16 cellular contexts compared by ENCODE assay signal in genomic region chr12:124162151-124163110, GRCh38.
A peak's percentile ranks its signal among the peaks of the same experiment; 100 is the strongest.
DNase-seq lines count a peak whose midpoint lies in the region; ATAC-seq and TF ChIP-seq lines count a peak whose summit lies in the region.
"Had no signal": no experiment of that assay in that cellular context is flagged by ENCODE, and none has a peak within 500 bp of the region (broad histone marks: within the 10 kb centered on the region; RNA-seq: fewer than 3 reads in every experiment).

No MANE protein-coding gene starts in this region.

- no peak overlapping the region for H3K4me2 ChIP-seq in H9 (ENCODE audit: insufficient read depth, insufficient read length, low read length)
- H3K4me2 ChIP-seq: BLaER1 treated with 17β-estradiol and CSF1 and Interleukin-3, amounts not matched to agents 10 nM and 100 nM; KMS-11 had no signal

- H3K4me1 Mint-ChIP-seq in CD14-positive monocyte, result no peaks in the 10 kb centered on the region
- peaks cover 18 to 27% of the 10 kb centered on the region in 2 experiments for H3K4me1 Mint-ChIP-seq in H9

- H3K36me3 Mint-ChIP-seq in CD14-positive monocyte (no peaks in the 10 kb centered on the region), H9 (ENCODE audit: insufficient read depth in 1 of 3, low read depth in 3 of 3) (peaks cover 23 to 34% (median 33%) of the 10 kb centered on the region in 3 experiments)

- H2BK20ac ChIP-seq in H9 (ENCODE audit: low read depth, low read length, poor library complexity, severe bottlenecking), result no peak overlapping the region

- H3K23ac ChIP-seq in H9 (ENCODE audit: insufficient read length, low read depth, low read length), result no peak overlapping the region

- intact Hi-C loops in CD14-positive monocyte (cut with micrococcal nuclease), result loop anchor here in 1 of 2 donors (5.0 kb wide), 1 partner anchor 160 kb away; no protein-coding TSS in a partner anchor
- intact Hi-C loops in esophagus squamous epithelium (cut with DNase I), result no loop called here

- H3K9me3 Mint-ChIP-seq in CD14-positive monocyte (peaks cover 25 to 47% (median 37%) of the 10 kb centered on the region in 7 donors), H9 (peaks cover 35 to 45% of the 10 kb centered on the region in 2 experiments)

- H2AFZ ChIP-seq in H9 (ENCODE audit: low read length), result no peak overlapping the region

- no peak overlapping the region for H3K4me3 ChIP-seq in esophagus squamous epithelium
- H3K4me3 ChIP-seq: BLaER1 treated with 17β-estradiol and CSF1 and Interleukin-3, amounts not matched to agents 10 nM and 100 nM had no signal

- no peak overlapping the region for H3K9ac ChIP-seq in H9 (ENCODE audit: extremely low read depth, insufficient read length, low read length)
- H3K9ac ChIP-seq: BLaER1 treated with 17β-estradiol and CSF1 and Interleukin-3, amounts not matched to agents 10 nM and 100 nM; KMS-11 had no signal

- no CpG with 5 or more reads among the region's 6 CpGs for WGBS in H9 (ENCODE audit: extremely low coverage, insufficient read length, low lambda C conversion rate)
- 55 to 61% methylated on average over 5 to 6 of the region's 6 CpGs for WGBS in esophagus squamous epithelium, 2 donors

- DNase-seq in CD14-positive monocyte (ENCODE audit: low spot score) (no peak), H9 (no peak), RPMI7951 (ENCODE audit: low read depth) (peak; percentile 31), glomerular endothelial cell (ENCODE audit: extremely low read depth, low read depth, low spot score) (peak; percentile 3), esophagus squamous epithelium (lab: John Stamatoyannopoulos, UW) (no peak), GM13976 (ENCODE audit: low spot score) (no peak)
- DNase-seq: amygdala, GF-D8, NCI-H446 treated with DMSO at 0.1 percent for 48 hours, right cardiac atrium, SIG-M5 had no signal

- H4K20me1 ChIP-seq in H9 (ENCODE audit: control insufficient read depth, insufficient read depth, insufficient read length), result no peaks in the 10 kb centered on the region
- H4K20me1 ChIP-seq: BLaER1 treated with 17β-estradiol and CSF1 and Interleukin-3, amounts not matched to agents 10 nM and 100 nM had no signal

- no peak overlapping the region for H2BK120ac ChIP-seq in H9 (ENCODE audit: low read depth, low read length, poor library complexity, severe bottlenecking)

- in situ Hi-C loops in GM13976 (cut with MboI; ENCODE audit: low sequenced_read_pairs, unreplicated experiment), result no loop called here

- no peak overlapping the region for H3K4me3 Mint-ChIP-seq in CD14-positive monocyte
- no peak overlapping the region for H3K4me3 Mint-ChIP-seq in H9
- H3K4me3 Mint-ChIP-seq: nephron had no signal

- no peak overlapping the region for H3K27ac Mint-ChIP-seq in CD14-positive monocyte
- H3K27ac Mint-ChIP-seq in H9, result peak overlapping the region in 1 of 3 experiments; percentile 36; a peak in 1 of 7 replicates
- H3K27ac Mint-ChIP-seq: nephron had no signal

- H2AK5ac ChIP-seq in H9 (ENCODE audit: insufficient read length, low read length), result no peak overlapping the region

- H3K27ac ChIP-seq in H9 (ENCODE audit: insufficient read length, low read depth, low read length) (no peak overlapping the region), esophagus squamous epithelium (no peak overlapping the region)
- H3K27ac ChIP-seq: BLaER1 treated with 17β-estradiol and CSF1 and Interleukin-3, amounts not matched to agents 10 nM and 100 nM; KMS-11 had no signal

- no peaks in the 10 kb centered on the region for H3K23me2 ChIP-seq in H9 (ENCODE audit: insufficient read length, low read depth, low read length, poor library complexity, severe bottlenecking)

- H3K14ac ChIP-seq in H9 (ENCODE audit: insufficient read depth, low read length), result no peak overlapping the region

- H3K9me3 ChIP-seq in H9 (ENCODE audit: control insufficient read depth, low read depth, low read length), result no peaks in the 10 kb centered on the region
- H3K9me3 ChIP-seq in esophagus squamous epithelium, result no peaks in the 10 kb centered on the region

- H3K4ac ChIP-seq in H9 (ENCODE audit: low read depth, low read length), result no peak overlapping the region

- peaks cover 6% of the 10 kb centered on the region; the same call in 1 of the 2 replicates for H3K4me1 ChIP-seq in H9 (ENCODE audit: insufficient read depth, low read length)
- H3K4me1 ChIP-seq in esophagus squamous epithelium, result no peaks in the 10 kb centered on the region
- H3K4me1 ChIP-seq: BLaER1 treated with 17β-estradiol and CSF1 and Interleukin-3, amounts not matched to agents 10 nM and 100 nM had no signal

- H3T11ph ChIP-seq in H9 (ENCODE audit: low read length), result no peak overlapping the region

- H2BK12ac ChIP-seq in H9 (ENCODE audit: insufficient read length, low read depth, low read length), result no peak overlapping the region

- TF ChIP-seq CTCF in CD14-positive monocyte (IDR thresholded peaks at IDR 0.05), result peak; percentile 8
- peak; percentile 50; the same call in 2 of the 3 replicates for TF ChIP-seq CTCF in H9 (conservative IDR thresholded peaks at IDR 0.05)
- no peak for TF ChIP-seq CTCF in esophagus squamous epithelium (IDR thresholded peaks at IDR 0.05)
- TF ChIP-seq CTCF in GM13976 (IDR thresholded peaks at IDR 0.05; ENCODE audit: borderline replicate concordance, control extremely low read depth, extremely low read depth, insufficient read depth, missing control alignments), result no peak

- no peak overlapping the region for H2BK15ac ChIP-seq in H9 (ENCODE audit: low read depth, low read length)

- H3K27me3 ChIP-seq in H9 (ENCODE audit: insufficient read depth, low read length) (no peaks in the 10 kb centered on the region), esophagus squamous epithelium (peaks cover 0 to under 1% (median 0%) of the 10 kb centered on the region in 4 donors)
- H3K27me3 ChIP-seq: BLaER1 treated with 17β-estradiol and CSF1 and Interleukin-3, amounts not matched to agents 10 nM and 100 nM had no signal

- no peak overlapping the region for H2BK5ac ChIP-seq in H9 (ENCODE audit: insufficient read length, low read length)

- no peak for TF ChIP-seq POLR2A in esophagus squamous epithelium (IDR thresholded peaks at IDR 0.05)

- H4K91ac ChIP-seq in H9 (ENCODE audit: insufficient read length, low read depth, low read length), result no peak overlapping the region

- no peaks in the 10 kb centered on the region for H3K79me2 ChIP-seq in H9 (ENCODE audit: insufficient read depth, low read length)

- H4K8ac ChIP-seq in H9 (replicated peaks; ENCODE audit: insufficient read length, low read depth, low read length), result no peak overlapping the region

- H3K79me1 ChIP-seq in H9 (ENCODE audit: insufficient read depth, low read depth, low read length, poor library complexity, severe bottlenecking), result no peaks in the 10 kb centered on the region

- no peaks in the 10 kb centered on the region for H3K36me3 ChIP-seq in esophagus squamous epithelium

- H3K18ac ChIP-seq in H9 (ENCODE audit: insufficient read length, low read depth, low read length), result no peak overlapping the region

- peaks cover 0 to 2% (median 1%) of the 10 kb centered on the region in 3 donors for H3K27me3 Mint-ChIP-seq in CD14-positive monocyte (ENCODE audit: low read depth in 3 of 3)
- H3K27me3 Mint-ChIP-seq in H9 (ENCODE audit: low read depth), result peaks cover 2% of the 10 kb centered on the region

- H3K56ac ChIP-seq in H9 (ENCODE audit: insufficient read length, low read depth, low read length), result no peak overlapping the region

- no peak overlapping the region for H4K5ac ChIP-seq in H9 (ENCODE audit: insufficient read length, low read depth, low read length)

- no peak for ATAC-seq in HG03139 (IDR thresholded peaks at IDR 0.05; ENCODE audit: unreplicated experiment)
- no peak for ATAC-seq in HG03457 (IDR thresholded peaks at IDR 0.05; ENCODE audit: unreplicated experiment)
- ATAC-seq: right cardiac atrium had no signal

Comparison
In these comparisons a context has a peak if more than half of its experiments do, and no peak if none do; other contexts are left out.
1. DNase-seq: peak in RPMI7951 (single experiment) and glomerular endothelial cell (single experiment); none in CD14-positive monocyte (single experiment), H9 (single experiment), esophagus squamous epithelium (single experiment) and GM13976 (single experiment).
2. CTCF ChIP-seq: peak in CD14-positive monocyte (single experiment) and H9 (single experiment); none in esophagus squamous epithelium (0 of 6) and GM13976 (single experiment).